Comparison of ENCODE assay signal across 1 cellular context in the genomic region with DNA sequence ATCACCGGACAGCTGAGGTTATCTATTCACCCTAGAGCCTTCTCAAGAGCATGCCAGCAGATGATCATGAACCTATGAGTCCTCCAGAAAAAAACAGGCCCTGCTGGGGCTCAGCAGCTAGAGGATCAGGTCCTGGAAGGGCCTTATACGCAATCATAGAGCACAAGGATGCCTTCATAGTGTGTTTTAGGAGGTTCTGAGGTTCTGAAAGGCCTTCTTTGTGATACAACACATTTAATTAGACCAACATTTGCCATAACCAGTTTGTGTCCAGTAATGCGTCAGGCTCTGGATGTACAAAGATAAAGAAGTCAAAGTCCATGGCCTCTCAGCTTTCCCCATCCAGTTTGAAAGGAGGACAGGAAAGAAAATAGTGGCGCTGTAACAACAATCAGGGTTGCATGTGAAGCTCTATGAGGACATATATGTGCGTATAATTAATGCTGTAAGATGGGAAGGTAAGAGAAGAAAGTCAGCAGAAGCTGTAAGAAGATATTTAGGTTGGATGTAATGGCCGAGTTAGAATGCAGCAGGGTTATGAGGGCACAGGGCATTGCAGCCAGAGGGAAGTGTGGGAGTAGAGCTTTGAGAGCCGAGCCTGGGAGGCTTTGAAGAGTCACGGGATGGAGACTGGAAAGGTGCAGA.
TF ChIP-seq lines count a peak whose summit lies in the region.

No MANE protein-coding gene starts in this region.

TF ChIP-seq in HepG2, 621 proteins besides CTCF, POLR2A, EP300 and RAD21 (continued from another document and continues in another):
- TF ChIP-seq, protein P1, sequence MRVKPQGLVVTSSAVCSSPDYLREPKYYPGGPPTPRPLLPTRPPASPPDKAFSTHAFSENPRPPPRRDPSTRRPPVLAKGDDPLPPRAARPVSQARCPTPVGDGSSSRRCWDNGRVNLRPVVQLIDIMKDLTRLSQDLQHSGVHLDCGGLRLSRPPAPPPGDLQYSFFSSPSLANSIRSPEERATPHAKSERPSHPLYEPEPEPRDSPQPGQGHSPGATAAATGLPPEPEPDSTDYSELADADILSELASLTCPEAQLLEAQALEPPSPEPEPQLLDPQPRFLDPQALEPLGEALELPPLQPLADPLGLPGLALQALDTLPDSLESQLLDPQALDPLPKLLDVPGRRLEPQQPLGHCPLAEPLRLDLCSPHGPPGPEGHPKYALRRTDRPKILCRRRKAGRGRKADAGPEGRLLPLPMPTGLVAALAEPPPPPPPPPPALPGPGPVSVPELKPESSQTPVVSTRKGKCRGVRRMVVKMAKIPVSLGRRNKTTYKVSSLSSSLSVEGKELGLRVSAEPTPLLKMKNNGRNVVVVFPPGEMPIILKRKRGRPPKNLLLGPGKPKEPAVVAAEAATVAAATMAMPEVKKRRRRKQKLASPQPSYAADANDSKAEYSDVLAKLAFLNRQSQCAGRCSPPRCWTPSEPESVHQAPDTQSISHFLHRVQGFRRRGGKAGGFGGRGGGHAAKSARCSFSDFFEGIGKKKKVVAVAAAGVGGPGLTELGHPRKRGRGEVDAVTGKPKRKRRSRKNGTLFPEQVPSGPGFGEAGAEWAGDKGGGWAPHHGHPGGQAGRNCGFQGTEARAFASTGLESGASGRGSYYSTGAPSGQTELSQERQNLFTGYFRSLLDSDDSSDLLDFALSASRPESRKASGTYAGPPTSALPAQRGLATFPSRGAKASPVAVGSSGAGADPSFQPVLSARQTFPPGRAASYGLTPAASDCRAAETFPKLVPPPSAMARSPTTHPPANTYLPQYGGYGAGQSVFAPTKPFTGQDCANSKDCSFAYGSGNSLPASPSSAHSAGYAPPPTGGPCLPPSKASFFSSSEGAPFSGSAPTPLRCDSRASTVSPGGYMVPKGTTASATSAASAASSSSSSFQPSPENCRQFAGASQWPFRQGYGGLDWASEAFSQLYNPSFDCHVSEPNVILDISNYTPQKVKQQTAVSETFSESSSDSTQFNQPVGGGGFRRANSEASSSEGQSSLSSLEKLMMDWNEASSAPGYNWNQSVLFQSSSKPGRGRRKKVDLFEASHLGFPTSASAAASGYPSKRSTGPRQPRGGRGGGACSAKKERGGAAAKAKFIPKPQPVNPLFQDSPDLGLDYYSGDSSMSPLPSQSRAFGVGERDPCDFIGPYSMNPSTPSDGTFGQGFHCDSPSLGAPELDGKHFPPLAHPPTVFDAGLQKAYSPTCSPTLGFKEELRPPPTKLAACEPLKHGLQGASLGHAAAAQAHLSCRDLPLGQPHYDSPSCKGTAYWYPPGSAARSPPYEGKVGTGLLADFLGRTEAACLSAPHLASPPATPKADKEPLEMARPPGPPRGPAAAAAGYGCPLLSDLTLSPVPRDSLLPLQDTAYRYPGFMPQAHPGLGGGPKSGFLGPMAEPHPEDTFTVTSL (CRISPR knock-in tag; IDR thresholded peaks at IDR 0.05; ENCODE audit: borderline replicate concordance): peak; percentile 96; the same call in 1 of the 2 replicates
- TF ChIP-seq, protein P2, sequence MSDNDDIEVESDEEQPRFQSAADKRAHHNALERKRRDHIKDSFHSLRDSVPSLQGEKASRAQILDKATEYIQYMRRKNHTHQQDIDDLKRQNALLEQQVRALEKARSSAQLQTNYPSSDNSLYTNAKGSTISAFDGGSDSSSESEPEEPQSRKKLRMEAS (IDR thresholded peaks at IDR 0.05): 0 out of 2 replicates have a peak, but pooled peaks have one; percentile 32
- TF ChIP-seq SOX6 (IDR thresholded peaks at IDR 0.05) (no peak), SOX6 (CRISPR knock-in tag; IDR thresholded peaks at IDR 0.05) (peak; percentile 84), ONECUT2 (CRISPR knock-in tag; IDR thresholded peaks at IDR 0.05) (no peak), TMF1 (CRISPR knock-in tag; IDR thresholded peaks at IDR 0.05; ENCODE audit: low read depth) (no peak), TAF1 (CRISPR knock-in tag; IDR thresholded peaks at IDR 0.05) (peak; percentile 26; the same call in 1 of the 2 replicates), ESRRA (CRISPR knock-in tag; IDR thresholded peaks at IDR 0.05; ENCODE audit: low read depth) (no peak; the same call in 1 of the 2 replicates), CEBPB (IDR thresholded peaks at IDR 0.05; ENCODE audit: borderline replicate concordance, low read depth, low read length) (0 out of 2 replicates have a peak, but pooled peaks have one; percentile 25), NR2F6 (IDR thresholded peaks at IDR 0.05) (peak; percentile 30; the same call in 1 of the 2 replicates), NR2F6 (CRISPR knock-in tag; IDR thresholded peaks at IDR 0.05) (peak; percentile 69), ZNF652 (CRISPR knock-in tag; IDR thresholded peaks at IDR 0.05; ENCODE audit: borderline replicate concordance, low read depth) (no peak; the same call in 1 of the 2 replicates), ETV6 (CRISPR knock-in tag; conservative IDR thresholded peaks at IDR 0.05) (0 out of 2 replicates have a peak, but pooled peaks have one; percentile 39), SMAD3 (CRISPR knock-in tag; IDR thresholded peaks at IDR 0.05) (peak; percentile 61), ZNF484 (CRISPR knock-in tag; IDR thresholded peaks at IDR 0.05; ENCODE audit: borderline replicate concordance, low read depth) (no peak), ZNF292 (CRISPR knock-in tag; IDR thresholded peaks at IDR 0.05; ENCODE audit: borderline replicate concordance, low read depth) (peak; percentile 27; the same call in 1 of the 2 replicates), BHLHE40 (IDR thresholded peaks at IDR 0.05; ENCODE audit: low read length) (peak; percentile 48), SAP130 (CRISPR knock-in tag; IDR thresholded peaks at IDR 0.05; ENCODE audit: low read depth) (peak; percentile 55), ZBTB8A (CRISPR knock-in tag; IDR thresholded peaks at IDR 0.05; ENCODE audit: borderline replicate concordance, low read depth) (no peak)
- TF ChIP-seq, protein P3, sequence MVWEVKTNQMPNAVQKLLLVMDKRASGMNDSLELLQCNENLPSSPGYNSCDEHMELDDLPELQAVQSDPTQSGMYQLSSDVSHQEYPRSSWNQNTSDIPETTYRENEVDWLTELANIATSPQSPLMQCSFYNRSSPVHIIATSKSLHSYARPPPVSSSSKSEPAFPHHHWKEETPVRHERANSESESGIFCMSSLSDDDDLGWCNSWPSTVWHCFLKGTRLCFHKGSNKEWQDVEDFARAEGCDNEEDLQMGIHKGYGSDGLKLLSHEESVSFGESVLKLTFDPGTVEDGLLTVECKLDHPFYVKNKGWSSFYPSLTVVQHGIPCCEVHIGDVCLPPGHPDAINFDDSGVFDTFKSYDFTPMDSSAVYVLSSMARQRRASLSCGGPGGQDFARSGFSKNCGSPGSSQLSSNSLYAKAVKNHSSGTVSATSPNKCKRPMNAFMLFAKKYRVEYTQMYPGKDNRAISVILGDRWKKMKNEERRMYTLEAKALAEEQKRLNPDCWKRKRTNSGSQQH (CRISPR knock-in tag; IDR thresholded peaks at IDR 0.05; ENCODE audit: low read depth): 0 out of 2 replicates have a peak, but pooled peaks have one; percentile 42
- TF ChIP-seq, protein P4, sequence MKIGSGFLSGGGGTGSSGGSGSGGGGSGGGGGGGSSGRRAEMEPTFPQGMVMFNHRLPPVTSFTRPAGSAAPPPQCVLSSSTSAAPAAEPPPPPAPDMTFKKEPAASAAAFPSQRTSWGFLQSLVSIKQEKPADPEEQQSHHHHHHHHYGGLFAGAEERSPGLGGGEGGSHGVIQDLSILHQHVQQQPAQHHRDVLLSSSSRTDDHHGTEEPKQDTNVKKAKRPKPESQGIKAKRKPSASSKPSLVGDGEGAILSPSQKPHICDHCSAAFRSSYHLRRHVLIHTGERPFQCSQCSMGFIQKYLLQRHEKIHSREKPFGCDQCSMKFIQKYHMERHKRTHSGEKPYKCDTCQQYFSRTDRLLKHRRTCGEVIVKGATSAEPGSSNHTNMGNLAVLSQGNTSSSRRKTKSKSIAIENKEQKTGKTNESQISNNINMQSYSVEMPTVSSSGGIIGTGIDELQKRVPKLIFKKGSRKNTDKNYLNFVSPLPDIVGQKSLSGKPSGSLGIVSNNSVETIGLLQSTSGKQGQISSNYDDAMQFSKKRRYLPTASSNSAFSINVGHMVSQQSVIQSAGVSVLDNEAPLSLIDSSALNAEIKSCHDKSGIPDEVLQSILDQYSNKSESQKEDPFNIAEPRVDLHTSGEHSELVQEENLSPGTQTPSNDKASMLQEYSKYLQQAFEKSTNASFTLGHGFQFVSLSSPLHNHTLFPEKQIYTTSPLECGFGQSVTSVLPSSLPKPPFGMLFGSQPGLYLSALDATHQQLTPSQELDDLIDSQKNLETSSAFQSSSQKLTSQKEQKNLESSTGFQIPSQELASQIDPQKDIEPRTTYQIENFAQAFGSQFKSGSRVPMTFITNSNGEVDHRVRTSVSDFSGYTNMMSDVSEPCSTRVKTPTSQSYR (CRISPR knock-in tag; IDR thresholded peaks at IDR 0.05; ENCODE audit: borderline replicate concordance): peak; percentile 32; the same call in 1 of the 2 replicates
- TF ChIP-seq, protein P5, sequence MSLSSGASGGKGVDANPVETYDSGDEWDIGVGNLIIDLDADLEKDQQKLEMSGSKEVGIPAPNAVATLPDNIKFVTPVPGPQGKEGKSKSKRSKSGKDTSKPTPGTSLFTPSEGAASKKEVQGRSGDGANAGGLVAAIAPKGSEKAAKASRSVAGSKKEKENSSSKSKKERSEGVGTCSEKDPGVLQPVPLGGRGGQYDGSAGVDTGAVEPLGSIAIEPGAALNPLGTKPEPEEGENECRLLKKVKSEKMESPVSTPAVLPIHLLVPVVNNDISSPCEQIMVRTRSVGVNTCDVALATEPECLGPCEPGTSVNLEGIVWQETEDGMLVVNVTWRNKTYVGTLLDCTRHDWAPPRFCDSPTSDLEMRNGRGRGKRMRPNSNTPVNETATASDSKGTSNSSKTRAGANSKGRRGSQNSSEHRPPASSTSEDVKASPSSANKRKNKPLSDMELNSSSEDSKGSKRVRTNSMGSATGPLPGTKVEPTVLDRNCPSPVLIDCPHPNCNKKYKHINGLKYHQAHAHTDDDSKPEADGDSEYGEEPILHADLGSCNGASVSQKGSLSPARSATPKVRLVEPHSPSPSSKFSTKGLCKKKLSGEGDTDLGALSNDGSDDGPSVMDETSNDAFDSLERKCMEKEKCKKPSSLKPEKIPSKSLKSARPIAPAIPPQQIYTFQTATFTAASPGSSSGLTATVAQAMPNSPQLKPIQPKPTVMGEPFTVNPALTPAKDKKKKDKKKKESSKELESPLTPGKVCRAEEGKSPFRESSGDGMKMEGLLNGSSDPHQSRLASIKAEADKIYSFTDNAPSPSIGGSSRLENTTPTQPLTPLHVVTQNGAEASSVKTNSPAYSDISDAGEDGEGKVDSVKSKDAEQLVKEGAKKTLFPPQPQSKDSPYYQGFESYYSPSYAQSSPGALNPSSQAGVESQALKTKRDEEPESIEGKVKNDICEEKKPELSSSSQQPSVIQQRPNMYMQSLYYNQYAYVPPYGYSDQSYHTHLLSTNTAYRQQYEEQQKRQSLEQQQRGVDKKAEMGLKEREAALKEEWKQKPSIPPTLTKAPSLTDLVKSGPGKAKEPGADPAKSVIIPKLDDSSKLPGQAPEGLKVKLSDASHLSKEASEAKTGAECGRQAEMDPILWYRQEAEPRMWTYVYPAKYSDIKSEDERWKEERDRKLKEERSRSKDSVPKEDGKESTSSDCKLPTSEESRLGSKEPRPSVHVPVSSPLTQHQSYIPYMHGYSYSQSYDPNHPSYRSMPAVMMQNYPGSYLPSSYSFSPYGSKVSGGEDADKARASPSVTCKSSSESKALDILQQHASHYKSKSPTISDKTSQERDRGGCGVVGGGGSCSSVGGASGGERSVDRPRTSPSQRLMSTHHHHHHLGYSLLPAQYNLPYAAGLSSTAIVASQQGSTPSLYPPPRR (CRISPR knock-in tag; IDR thresholded peaks at IDR 0.05; ENCODE audit: borderline replicate concordance): peak; percentile 19; the same call in 1 of the 2 replicates
- TF ChIP-seq, protein P6, sequence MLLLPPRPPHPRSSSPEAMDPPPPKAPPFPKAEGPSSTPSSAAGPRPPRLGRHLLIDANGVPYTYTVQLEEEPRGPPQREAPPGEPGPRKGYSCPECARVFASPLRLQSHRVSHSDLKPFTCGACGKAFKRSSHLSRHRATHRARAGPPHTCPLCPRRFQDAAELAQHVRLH (CRISPR knock-in tag; IDR thresholded peaks at IDR 0.05; ENCODE audit: borderline replicate concordance, low read depth): peak; percentile 70; the same call in 1 of the 2 replicates
- TF ChIP-seq, protein P7, sequence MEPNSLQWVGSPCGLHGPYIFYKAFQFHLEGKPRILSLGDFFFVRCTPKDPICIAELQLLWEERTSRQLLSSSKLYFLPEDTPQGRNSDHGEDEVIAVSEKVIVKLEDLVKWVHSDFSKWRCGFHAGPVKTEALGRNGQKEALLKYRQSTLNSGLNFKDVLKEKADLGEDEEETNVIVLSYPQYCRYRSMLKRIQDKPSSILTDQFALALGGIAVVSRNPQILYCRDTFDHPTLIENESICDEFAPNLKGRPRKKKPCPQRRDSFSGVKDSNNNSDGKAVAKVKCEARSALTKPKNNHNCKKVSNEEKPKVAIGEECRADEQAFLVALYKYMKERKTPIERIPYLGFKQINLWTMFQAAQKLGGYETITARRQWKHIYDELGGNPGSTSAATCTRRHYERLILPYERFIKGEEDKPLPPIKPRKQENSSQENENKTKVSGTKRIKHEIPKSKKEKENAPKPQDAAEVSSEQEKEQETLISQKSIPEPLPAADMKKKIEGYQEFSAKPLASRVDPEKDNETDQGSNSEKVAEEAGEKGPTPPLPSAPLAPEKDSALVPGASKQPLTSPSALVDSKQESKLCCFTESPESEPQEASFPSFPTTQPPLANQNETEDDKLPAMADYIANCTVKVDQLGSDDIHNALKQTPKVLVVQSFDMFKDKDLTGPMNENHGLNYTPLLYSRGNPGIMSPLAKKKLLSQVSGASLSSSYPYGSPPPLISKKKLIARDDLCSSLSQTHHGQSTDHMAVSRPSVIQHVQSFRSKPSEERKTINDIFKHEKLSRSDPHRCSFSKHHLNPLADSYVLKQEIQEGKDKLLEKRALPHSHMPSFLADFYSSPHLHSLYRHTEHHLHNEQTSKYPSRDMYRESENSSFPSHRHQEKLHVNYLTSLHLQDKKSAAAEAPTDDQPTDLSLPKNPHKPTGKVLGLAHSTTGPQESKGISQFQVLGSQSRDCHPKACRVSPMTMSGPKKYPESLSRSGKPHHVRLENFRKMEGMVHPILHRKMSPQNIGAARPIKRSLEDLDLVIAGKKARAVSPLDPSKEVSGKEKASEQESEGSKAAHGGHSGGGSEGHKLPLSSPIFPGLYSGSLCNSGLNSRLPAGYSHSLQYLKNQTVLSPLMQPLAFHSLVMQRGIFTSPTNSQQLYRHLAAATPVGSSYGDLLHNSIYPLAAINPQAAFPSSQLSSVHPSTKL (CRISPR knock-in tag; IDR thresholded peaks at IDR 0.05): peak; percentile 85
